ENCODE assay signal across 22 cellular contexts in genomic region chr14:57380935-57381334, GRCh38.
"Had no signal": no experiment of that assay in that cellular context is flagged by ENCODE, and none has a peak within 500 bp of the region (broad histone marks: within the 10 kb centered on the region; RNA-seq: fewer than 3 reads in every experiment).

No MANE protein-coding gene starts in this region.

- H3K9me3 ChIP-seq: left lung, mucosa of descending colon, prostate gland, tibial nerve, vagina had no signal

- H3K4me1 Mint-ChIP-seq: activated naive CD8-positive, alpha-beta T cell treated with anti-CD3 and anti-CD28 coated beads, Interleukin-2, amount 50 U/mL, for 24 hours had no signal

- DNase-seq: activated naive CD4-positive, alpha-beta T cell; activated naive CD8-positive, alpha-beta T cell treated with anti-CD3 and anti-CD28 coated beads, Interleukin-2, amount 50 U/mL, for 24 hours; activated T-cell treated with anti-CD3 and anti-CD28 coated beads for 4 hours; aorta; dermis blood vessel endothelial cell; erythroblast; left lung; mucosa of descending colon; naive thymus-derived CD4-positive, alpha-beta T cell; nucleus accumbens; right cardiac atrium; stimulated activated CD4-positive, alpha-beta T cell treated with anti-CD3 and anti-CD28 coated beads, Interleukin-4, amount 100 ng/mL, for 24 hours; stimulated activated CD8-positive, alpha-beta memory T cell treated with anti-CD3 and anti-CD28 coated beads, Interleukin-4, amount 100 ng/mL, for 48 hours; stimulated activated naive CD4-positive, alpha-beta T cell treated with Interleukin-2 at 50 U/mL for 16 hours; substantia nigra had no signal

- H3K4me2 ChIP-seq: hepatocyte had no signal

- H3K36me3 ChIP-seq: left lung, prostate gland, tibial nerve, vagina had no signal

- H3K4me1 ChIP-seq: prostate gland, tibial nerve, vagina had no signal

- H3K27ac ChIP-seq: hepatocyte, left lung, prostate gland, skin epidermis, tibial nerve, vagina had no signal

- H3K9me3 Mint-ChIP-seq: activated naive CD8-positive, alpha-beta T cell treated with anti-CD3 and anti-CD28 coated beads, Interleukin-2, amount 50 U/mL, for 24 hours; naive thymus-derived CD4-positive, alpha-beta T cell; T-helper 2 cell treated with Interferon-gamma antibody and Interleukin-4, amounts not matched to agents 5 μg/mL and 100 μg/mL, for 36 hours had no signal

- H3K27ac Mint-ChIP-seq: activated naive CD8-positive, alpha-beta T cell treated with anti-CD3 and anti-CD28 coated beads, Interleukin-2, amount 50 U/mL, for 24 hours; naive thymus-derived CD4-positive, alpha-beta T cell; T-helper 2 cell treated with Interferon-gamma antibody and Interleukin-4, amounts not matched to agents 5 μg/mL and 100 μg/mL, for 36 hours had no signal

- H3K4me3 Mint-ChIP-seq: activated naive CD8-positive, alpha-beta T cell treated with anti-CD3 and anti-CD28 coated beads, Interleukin-2, amount 50 U/mL, for 24 hours; naive thymus-derived CD4-positive, alpha-beta T cell; T-helper 2 cell treated with Interferon-gamma antibody and Interleukin-4, amounts not matched to agents 5 μg/mL and 100 μg/mL, for 36 hours had no signal

- ATAC-seq: activated CD4-positive, CD25-positive, alpha-beta regulatory T cell treated with anti-CD3 and anti-CD28 coated beads, Interleukin-2, amount 50 U/mL, for 24 hours; activated naive CD8-positive, alpha-beta T cell treated with anti-CD3 and anti-CD28 coated beads, Interleukin-2, amount 50 U/mL, for 24 hours; left lung; mucosa of descending colon; naive thymus-derived CD4-positive, alpha-beta T cell; right cardiac atrium had no signal

- H2AFZ ChIP-seq: hepatocyte had no signal

- H3K27me3 ChIP-seq: hepatocyte, tibial nerve, vagina had no signal

- H3K4me3 ChIP-seq: hepatocyte, left lung, mucosa of descending colon, prostate gland, skin epidermis, tibial nerve, vagina had no signal

- H3K36me3 Mint-ChIP-seq: naive thymus-derived CD4-positive, alpha-beta T cell had no signal
